Comparison of ENCODE assay signal across 26 cellular contexts in genomic region chr9:77756449-77756848, GRCh38.
DNase-seq lines count a peak whose midpoint lies in the region; ATAC-seq, FAIRE-seq and TF ChIP-seq lines count a peak whose summit lies in the region.
"Had no signal": no experiment of that assay in that cellular context is flagged by ENCODE, and none has a peak within 500 bp of the region (broad histone marks: within the 10 kb centered on the region; RNA-seq: fewer than 3 reads in every experiment).

No MANE protein-coding gene starts in this region.

- TF ChIP-seq EP300 in HepG2 (IDR thresholded peaks at IDR 0.05; ENCODE audit: low read depth in 2 of 2, low read length in 2 of 2): no peak
- no peak for TF ChIP-seq EP300 in HepG2 (CRISPR knock-in tag; IDR thresholded peaks at IDR 0.05; ENCODE audit: borderline replicate concordance)

- H2BK15ac ChIP-seq in IMR-90 (ENCODE audit: low read depth, low read length) (no peak overlapping the region), mesendoderm (replicated peaks; ENCODE audit: low read depth) (no peak overlapping the region)

- BruUV-seq in HepG2 (replicated peaks; lab: Mats Ljungman, UMichigan): no TSS peak
- BruUV-seq in IMR-90 (replicated peaks; lab: Mats Ljungman, UMichigan): no TSS peak
- BruUV-seq in OCI-LY7 (replicated peaks; lab: Mats Ljungman, UMichigan): no TSS peak

- intact Hi-C loops in HepG2 (cut with micrococcal nuclease; ENCODE audit: unreplicated experiment) (loop anchor here (10.0 kb wide), 1 partner anchor 368 kb away; no protein-coding TSS in a partner anchor), right lobe of liver (cut with DNase I) (no loop called here), IMR-90 (cut with micrococcal nuclease) (loop anchor here (10.0 kb wide), 1 partner anchor 582 kb away; the partner anchor contains the start of gene VPS13A), OCI-LY7 (cut with micrococcal nuclease; ENCODE audit: unreplicated experiment) (loop anchor here (10.0 kb wide), 1 partner anchor 592 kb away; no protein-coding TSS in a partner anchor)

- no peak overlapping the region for H3K4me3 ChIP-seq in HepG2 (replicated peaks in 1 of 3; ENCODE audit: insufficient read depth in 1 of 3, low read depth in 2 of 3, low read length in 3 of 3)
- no peak overlapping the region for H3K4me3 ChIP-seq in right lobe of liver
- H3K4me3 ChIP-seq in IMR-90 (ENCODE audit: insufficient read depth, low read depth, low read length): no peak overlapping the region
- H3K4me3 ChIP-seq in OCI-LY7 (ENCODE audit: low read depth, low read length, poor library complexity, severe bottlenecking): no peak overlapping the region
- no peak overlapping the region for H3K4me3 ChIP-seq in mesendoderm (ENCODE audit: low read length)
- H3K4me3 ChIP-seq: sigmoid colon, thoracic aorta had no signal

- H4K20me1 ChIP-seq in HepG2 (ENCODE audit: insufficient read depth, low read length): no peaks in the 10 kb centered on the region
- peaks cover 4% of the 10 kb centered on the region; the same call in 1 of the 2 replicates for H4K20me1 ChIP-seq in IMR-90 (ENCODE audit: insufficient read depth, low read length)
- no peaks in the 10 kb centered on the region for H4K20me1 ChIP-seq in OCI-LY7 (ENCODE audit: insufficient read depth, low read length)

- no peak overlapping the region for H3K18ac ChIP-seq in IMR-90 (ENCODE audit: low read depth, low read length)
- no peak overlapping the region for H3K18ac ChIP-seq in mesendoderm (ENCODE audit: low read length)

- H2BK5ac ChIP-seq in IMR-90 (ENCODE audit: low read depth, low read length, poor library complexity, severe bottlenecking) (no peak overlapping the region), mesendoderm (ENCODE audit: low read length) (no peak overlapping the region)

- H2AK9ac ChIP-seq in IMR-90 (replicated peaks; ENCODE audit: low read depth, low read length, poor library complexity): no peak overlapping the region

- no peak for TF ChIP-seq POLR2A in HepG2 (IDR thresholded peaks at IDR 0.05; ENCODE audit: insufficient read depth in 1 of 2, low read depth in 2 of 2, low read length in 2 of 2)
- TF ChIP-seq POLR2A in right lobe of liver (IDR thresholded peaks at IDR 0.05): no peak
- TF ChIP-seq POLR2A in IMR-90 (IDR thresholded peaks at IDR 0.05; ENCODE audit: low read depth, low read length): no peak

- H3K9ac ChIP-seq in HepG2 (ENCODE audit: insufficient read depth, low read depth, low read length): no peak overlapping the region
- H3K9ac ChIP-seq in IMR-90 (ENCODE audit: low read depth, low read length): no peak overlapping the region
- H3K9ac ChIP-seq in mesendoderm (ENCODE audit: low read length): no peak overlapping the region
- H3K9ac ChIP-seq: parathyroid adenoma had no signal

- H4K8ac ChIP-seq in IMR-90 (ENCODE audit: low read depth in 2 of 2, low read length in 2 of 2): no peak overlapping the region
- no peak overlapping the region for H4K8ac ChIP-seq in mesendoderm (ENCODE audit: low read depth, low read length)

- no peak overlapping the region for H3K14ac ChIP-seq in IMR-90 (replicated peaks; ENCODE audit: low read depth, low read length)

- TF ChIP-seq CTCF in HepG2 (CRISPR knock-in tag; IDR thresholded peaks at IDR 0.05) (peak; percentile 25; the same call in 1 of the 2 replicates), right lobe of liver (IDR thresholded peaks at IDR 0.05) (no peak), IMR-90 (conservative IDR thresholded peaks at IDR 0.05; ENCODE audit: low read depth, low read length) (no peak), OCI-LY7 (conservative IDR thresholded peaks at IDR 0.05; ENCODE audit: low read length) (peak; percentile 49)

- POLR2A ChIA-PET in HepG2 (lab: Yijun Ruan, JAX): no interaction called here
- POLR2A ChIA-PET in IMR-90 (lab: Charles Lee; ENCODE audit: unreplicated experiment): no interaction called here
- POLR2A ChIA-PET in OCI-LY7 (lab: Charles Lee): no interaction called here

- H4K91ac ChIP-seq in IMR-90 (ENCODE audit: insufficient read depth, low read depth, low read length): no peak overlapping the region

- H4K5ac ChIP-seq in IMR-90 (ENCODE audit: low read depth, low read length) (no peak overlapping the region), mesendoderm (ENCODE audit: low read length) (no peak overlapping the region)

- no peaks in the 10 kb centered on the region for H3K9me3 ChIP-seq in HepG2 (ENCODE audit: low read length)
- no peaks in the 10 kb centered on the region for H3K9me3 ChIP-seq in right lobe of liver
- no peaks in the 10 kb centered on the region for H3K9me3 ChIP-seq in IMR-90 (ENCODE audit: control insufficient read depth, insufficient read depth, low read length)
- H3K9me3 ChIP-seq in OCI-LY7 (ENCODE audit: low read length): no peaks in the 10 kb centered on the region
- H3K9me3 ChIP-seq: sigmoid colon, thoracic aorta had no signal

- H3K36me3 ChIP-seq in HepG2 (replicated peaks in 1 of 2; ENCODE audit: control insufficient read depth in 1 of 2, insufficient read depth in 2 of 2, low read length in 2 of 2) (no peaks in the 10 kb centered on the region), right lobe of liver (no peaks in the 10 kb centered on the region), IMR-90 (ENCODE audit: control insufficient read depth, insufficient read depth, low read length) (peaks cover 6% of the 10 kb centered on the region; the same call in 1 of the 2 replicates), OCI-LY7 (ENCODE audit: insufficient read depth, low read length) (no peaks in the 10 kb centered on the region), mesendoderm (ENCODE audit: control insufficient read depth, insufficient read depth, low read length) (no peaks in the 10 kb centered on the region)
- H3K36me3 ChIP-seq: sigmoid colon, thoracic aorta had no signal

- no peak overlapping the region for H2BK20ac ChIP-seq in IMR-90 (ENCODE audit: low read depth, low read length)

- H3K23ac ChIP-seq in IMR-90 (ENCODE audit: low read depth, low read length) (no peak overlapping the region), mesendoderm (ENCODE audit: low read length) (no peak overlapping the region)

- H3K79me2 ChIP-seq in HepG2 (ENCODE audit: insufficient read depth, low read length): no peaks in the 10 kb centered on the region
- H3K79me2 ChIP-seq in OCI-LY7 (ENCODE audit: insufficient read depth, low read depth, low read length): no peaks in the 10 kb centered on the region
- no peaks in the 10 kb centered on the region for H3K79me2 ChIP-seq in mesendoderm (ENCODE audit: control insufficient read depth, insufficient read depth, low read length)
- H3K79me2 ChIP-seq: parathyroid adenoma had no signal

- H3K27me3 ChIP-seq in HepG2 (ENCODE audit: control insufficient read depth in 1 of 2, insufficient read depth in 2 of 2, low read length in 2 of 2): no peaks in the 10 kb centered on the region
- no peaks in the 10 kb centered on the region for H3K27me3 ChIP-seq in right lobe of liver
- no peaks in the 10 kb centered on the region for H3K27me3 ChIP-seq in IMR-90 (ENCODE audit: control insufficient read depth, insufficient read depth, low read length)
- no peaks in the 10 kb centered on the region for H3K27me3 ChIP-seq in mesendoderm (ENCODE audit: insufficient read depth, low read length, poor library complexity)
- H3K27me3 ChIP-seq: sigmoid colon had no signal

- no peaks in the 10 kb centered on the region for H3K9me1 ChIP-seq in IMR-90 (ENCODE audit: insufficient read depth, low read length)

- H2AK5ac ChIP-seq in IMR-90 (ENCODE audit: low read depth, low read length) (no peak overlapping the region), mesendoderm (ENCODE audit: low read length) (no peak overlapping the region)

- peak; percentile 13 for DNase-seq in HepG2 (ENCODE audit: low spot score)
- no peak for DNase-seq in right lobe of liver
- DNase-seq in IMR-90: peak; percentile 17
- no peak for DNase-seq in OCI-LY7 (ENCODE audit: low spot score)
- peak; percentile 13 for DNase-seq in mesendoderm
- DNase-seq: activated B cell treated with CpG ODN at 0.5 μM for 24 hours; activated CD4-positive, alpha-beta memory T cell treated with anti-CD3 and anti-CD28 coated beads, Interleukin-2, amount 10 ng/mL, durations not matched to agents 7 days and 5 days; activated naive CD4-positive, alpha-beta T cell treated with anti-CD3 and anti-CD28 coated beads, Interleukin-2, amount 50 U/mL, for 16 hours; activated T-cell treated with anti-CD3 and anti-CD28 coated beads, Interleukin-2, amount 50 U/mL, for 1 hour; aorta; CD4-positive, alpha-beta T cell; HFFc6; Kasumi-1; left colon; natural killer cell; NCI-H1436 treated with DMSO at 0.1 percent for 48 hours; NCI-H2227 treated with DMSO at 0.1 percent for 48 hours; SHP77 treated with DMSO at 0.1 percent for 48 hours; sigmoid colon had no signal

- 91% methylated on average over 1 of the region's 1 CpG for WGBS in HepG2 (ENCODE audit: low lambda C conversion rate)
- WGBS in right lobe of liver (ENCODE audit: insufficient coverage, low coverage, low lambda C conversion rate, missing lambda C conversion rate): 0% methylated on average over 1 of the region's 1 CpG
- WGBS in IMR-90 (ENCODE audit: extremely low coverage in 2 of 2, insufficient read length in 1 of 2), 2 experiments: 83% methylated on average over 1 of the region's 1 CpG; no CpG with 5 or more reads in 1 of the 2 experiments
- WGBS in mesendoderm (ENCODE audit: extremely low coverage, insufficient coverage, low lambda C conversion rate): no CpG with 5 or more reads among the region's 1 CpG

- H2AFZ ChIP-seq in HepG2 (ENCODE audit: low read length): no peak overlapping the region
- no peak overlapping the region for H2AFZ ChIP-seq in IMR-90 (replicated peaks; ENCODE audit: low read length, poor library complexity)
- no peak overlapping the region for H2AFZ ChIP-seq in OCI-LY7 (ENCODE audit: low read length)
- H2AFZ ChIP-seq: parathyroid adenoma had no signal

- no peaks in the 10 kb centered on the region for H3K4me1 ChIP-seq in HepG2 (ENCODE audit: insufficient read depth, low read length)
- H3K4me1 ChIP-seq in right lobe of liver: no peaks in the 10 kb centered on the region
- H3K4me1 ChIP-seq in IMR-90 (ENCODE audit: control insufficient read depth, insufficient read depth, low read length): peaks cover 3% of the 10 kb centered on the region; the same call in 1 of the 2 replicates
- H3K4me1 ChIP-seq in OCI-LY7 (ENCODE audit: insufficient read depth, low read length, poor library complexity, severe bottlenecking): no peaks in the 10 kb centered on the region
- H3K4me1 ChIP-seq in mesendoderm (ENCODE audit: control insufficient read depth, low read depth, low read length): no peaks in the 10 kb centered on the region
- H3K4me1 ChIP-seq: parathyroid adenoma had no signal

- H3K56ac ChIP-seq in IMR-90 (ENCODE audit: extremely low read depth, insufficient read depth, low read length) (no peak overlapping the region), mesendoderm (ENCODE audit: low read length) (no peak overlapping the region)

- H3K4me2 ChIP-seq in HepG2 (ENCODE audit: low read depth, low read length) (no peak overlapping the region), IMR-90 (ENCODE audit: low read depth, low read length) (no peak overlapping the region), OCI-LY7 (ENCODE audit: low read length) (no peak overlapping the region), mesendoderm (ENCODE audit: low read length) (no peak overlapping the region)

- TF ChIP-seq RAD21 in HepG2 (CRISPR knock-in tag; IDR thresholded peaks at IDR 0.05): no peak
- TF ChIP-seq RAD21 in IMR-90 (IDR thresholded peaks at IDR 0.05; ENCODE audit: low read length): no peak

- CTCF ChIA-PET in HepG2 (lab: Yijun Ruan, JAX; ENCODE audit: low intra/inter-chr PET ratio, low total read pairs) (interaction anchor here (1.3 kb wide), 1 partner anchor 279 kb away, joined by 5 read pairs; no protein-coding TSS in a partner anchor), IMR-90 (lab: Yijun Ruan, JAX) (no interaction called here), OCI-LY7 (lab: Charles Lee; ENCODE audit: unreplicated experiment) (no interaction called here)

- no peaks in the 10 kb centered on the region for H3K9me2 ChIP-seq in OCI-LY7 (ENCODE audit: insufficient read depth, low read length)

- dilution Hi-C loops in IMR-90 (cut with HindIII; ENCODE audit: low sequenced_read_pairs, unreplicated experiment): no loop called here

- in situ Hi-C loops in HepG2 (cut with HindIII; ENCODE audit: extremely low pct_ligation_motif_present, low pct_unique_long_range_greater_than_20kb) (loop anchor here (10.0 kb wide), 1 partner anchor 302 kb away; no protein-coding TSS in a partner anchor), IMR-90 (cut with MboI; ENCODE audit: low sequenced_read_pairs) (no loop called here)

- H3K27ac ChIP-seq in HepG2 (ENCODE audit: extremely low read length, insufficient read depth, low read length) (no peak overlapping the region), right lobe of liver (no peak overlapping the region), IMR-90 (ENCODE audit: insufficient read depth, low read length) (no peak overlapping the region), OCI-LY7 (ENCODE audit: low read depth, low read length, poor library complexity, severe bottlenecking) (no peak overlapping the region), mesendoderm (ENCODE audit: low read depth, low read length) (no peak overlapping the region)
- H3K27ac ChIP-seq: parathyroid adenoma, sigmoid colon, thoracic aorta had no signal

- H3K79me1 ChIP-seq in IMR-90 (ENCODE audit: low read depth in 1 of 2, low read length in 2 of 2): peaks cover 4 to 5% of the 10 kb centered on the region in 2 experiments; a peak in 1 of 4 replicates
- H3K79me1 ChIP-seq in mesendoderm (ENCODE audit: low read length): no peaks in the 10 kb centered on the region

- H3K4ac ChIP-seq in IMR-90 (ENCODE audit: low read depth, low read length) (no peak overlapping the region), mesendoderm (ENCODE audit: low read depth, low read length) (no peak overlapping the region)

- ATAC-seq in HepG2 (peak; percentile 55; the same call in 2 of the 3 replicates), right lobe of liver (no peak), IMR-90 (ENCODE audit: low read depth) (no peak), GM21825 (IDR thresholded peaks at IDR 0.05; ENCODE audit: unreplicated experiment) (no peak), GM19351 (IDR thresholded peaks at IDR 0.05; ENCODE audit: unreplicated experiment) (no peak), GM18511 (IDR thresholded peaks at IDR 0.05; ENCODE audit: unreplicated experiment) (no peak)
- ATAC-seq: esophagus mucosa; left colon; natural killer cell; stimulated activated memory B cell treated with anti-CD40 and anti-IgM and Interleukin-4, amounts not matched to agents 10 μg/mL and 1 μg/mL and 100 μg/mL, for 72 hours had no signal

- FAIRE-seq in HepG2 (lab: Jason Lieb, UNC): no peak

- H2BK120ac ChIP-seq in IMR-90 (ENCODE audit: low read depth, low read length) (no peak overlapping the region), mesendoderm (ENCODE audit: low read depth, low read length) (no peak overlapping the region)

Comparison
In these comparisons a context has a peak if more than half of its experiments do, and no peak if none do; other contexts are left out.
1. DNase-seq: peak in HepG2 (single experiment), IMR-90 (single experiment) and mesendoderm (single experiment); none in right lobe of liver (0 of 3) and OCI-LY7 (single experiment).
2. CTCF ChIP-seq: peak in HepG2 (single experiment) and OCI-LY7 (single experiment); none in right lobe of liver (0 of 4) and IMR-90 (single experiment).
3. intact Hi-C loops: an anchor here in HepG2 (10.0 kb wide), IMR-90 (10.0 kb wide) and OCI-LY7 (10.0 kb wide); none called in right lobe of liver.